In genomic region chr16:64687089-64687488, GRCh38 we compare ENCODE assay signal across 31 cellular contexts.
"Had no signal": no experiment of that assay in that cellular context is flagged by ENCODE, and none has a peak within 500 bp of the region (broad histone marks: within the 10 kb centered on the region; RNA-seq: fewer than 3 reads in every experiment).

No MANE protein-coding gene starts in this region.

- DNase-seq: naive B cell; naive thymus-derived CD8-positive, alpha-beta T cell; nephron progenitor cell; nucleus accumbens; posterior cingulate gyrus; psoas muscle; right cardiac atrium; right lobe of liver; sigmoid colon; small intestine; spleen; stimulated activated CD4-positive, alpha-beta T cell treated with anti-CD3 and anti-CD28 coated beads, Interleukin-12 subunit alpha, Interleukin-12 subunit beta, amount 100 ng/mL, for 4 hours; stimulated activated CD4-positive, alpha-beta T cell treated with anti-CD3 and anti-CD28 coated beads, Interleukin-1b, Interleukin-23, amount 100 ng/mL, for 48 hours; stimulated activated CD4-positive, alpha-beta T cell treated with anti-CD3 and anti-CD28 coated beads, Interleukin-4, amount 100 ng/mL, for 1 hour; stimulated activated CD4-positive, alpha-beta T cell treated with anti-CD3 and anti-CD28 coated beads, Interleukin-4, amount 100 ng/mL, for 4 hours; stimulated activated CD8-positive, alpha-beta memory T cell treated with anti-CD3 and anti-CD28 coated beads, Interleukin-4, amount 100 ng/mL, for 48 hours; stimulated activated naive CD4-positive, alpha-beta T cell; stimulated activated naive CD8-positive, alpha-beta T cell treated with anti-CD3 and anti-CD28 coated beads, Interleukin-15, amount 100 ng/mL, for 72 hours; stimulated activated naive CD8-positive, alpha-beta T cell treated with anti-CD3 and anti-CD28 coated beads, Interleukin-15, Interleukin-2, amounts not matched to agents 100 U/mL and 50 U/mL, for 24 hours; substantia nigra; testis; upper lobe of left lung had no signal

- H3K9me3 ChIP-seq: neutrophil, psoas muscle, right lobe of liver, sigmoid colon, suprapubic skin, testis, tibial nerve, upper lobe of left lung, vagina had no signal

- ATAC-seq: naive thymus-derived CD8-positive, alpha-beta T cell; natural killer cell treated with Interleukin-12 subunit alpha and Interleukin-12 subunit beta and Interleukin-15 and Interleukin-18, amount 100 ng/mL, for 72 hours; psoas muscle; right cardiac atrium; right lobe of liver; stimulated activated memory B cell treated with anti-CD40 and anti-IgM and Interleukin-4, amounts not matched to agents 10 μg/mL and 1 μg/mL and 100 μg/mL, for 72 hours; stimulated activated naive CD8-positive, alpha-beta T cell treated with anti-CD3 and anti-CD28 coated beads, Interleukin-15, amount 100 ng/mL, for 72 hours; stimulated activated naive CD8-positive, alpha-beta T cell treated with anti-CD3 and anti-CD28 coated beads, Interleukin-15, Interleukin-2, amounts not matched to agents 100 U/mL and 50 U/mL, for 24 hours had no signal

- H3K36me3 Mint-ChIP-seq: naive B cell; natural killer cell treated with Interleukin-12 subunit alpha and Interleukin-12 subunit beta and Interleukin-15 and Interleukin-18, amount 100 ng/mL, for 72 hours; stimulated activated memory B cell treated with anti-CD40 and anti-IgM and Interleukin-4, amounts not matched to agents 10 μg/mL and 1 μg/mL and 100 μg/mL, for 72 hours had no signal

- H3K4me3 Mint-ChIP-seq: naive B cell; naive thymus-derived CD8-positive, alpha-beta T cell; natural killer cell treated with Interleukin-12 subunit alpha and Interleukin-12 subunit beta and Interleukin-15 and Interleukin-18, amount 100 ng/mL, for 72 hours; nephron progenitor cell; neural crest cell; stimulated activated memory B cell treated with anti-CD40 and anti-IgM and Interleukin-4, amounts not matched to agents 10 μg/mL and 1 μg/mL and 100 μg/mL, for 72 hours; stimulated activated naive CD8-positive, alpha-beta T cell treated with anti-CD3 and anti-CD28 coated beads, Interleukin-15, amount 100 ng/mL, for 72 hours had no signal

- H3K27me3 Mint-ChIP-seq: naive B cell; naive thymus-derived CD8-positive, alpha-beta T cell; natural killer cell treated with Interleukin-12 subunit alpha and Interleukin-12 subunit beta and Interleukin-15 and Interleukin-18, amount 100 ng/mL, for 72 hours; progenitor cell of endocrine pancreas; stimulated activated memory B cell treated with anti-CD40 and anti-IgM and Interleukin-4, amounts not matched to agents 10 μg/mL and 1 μg/mL and 100 μg/mL, for 72 hours; stimulated activated naive CD8-positive, alpha-beta T cell treated with anti-CD3 and anti-CD28 coated beads, Interleukin-15, amount 100 ng/mL, for 72 hours had no signal

- H3K27me3 ChIP-seq: neutrophil, right lobe of liver, sigmoid colon, spleen, suprapubic skin, testis, tibial nerve, upper lobe of left lung, vagina had no signal

- H2AFZ ChIP-seq: parathyroid adenoma had no signal

- H3K27ac ChIP-seq: neutrophil, parathyroid adenoma, psoas muscle, right lobe of liver, sigmoid colon, spleen, suprapubic skin, testis, tibial nerve, upper lobe of left lung, vagina had no signal

- H3K36me3 ChIP-seq: neutrophil, right lobe of liver, sigmoid colon, spleen, suprapubic skin, tibial nerve, upper lobe of left lung, vagina had no signal

- H3K9ac ChIP-seq: parathyroid adenoma had no signal

- H3K4me1 ChIP-seq: parathyroid adenoma, psoas muscle, right lobe of liver, sigmoid colon, spleen, suprapubic skin, testis, tibial nerve, upper lobe of left lung, vagina had no signal

- H3K4me1 Mint-ChIP-seq: naive B cell; nephron progenitor cell; neural crest cell; stimulated activated memory B cell treated with anti-CD40 and anti-IgM and Interleukin-4, amounts not matched to agents 10 μg/mL and 1 μg/mL and 100 μg/mL, for 72 hours; stimulated activated naive CD8-positive, alpha-beta T cell treated with anti-CD3 and anti-CD28 coated beads, Interleukin-15, amount 100 ng/mL, for 72 hours had no signal

- H3K4me3 ChIP-seq: psoas muscle, right lobe of liver, sigmoid colon, spleen, suprapubic skin, testis, tibial nerve, upper lobe of left lung, vagina had no signal

- H3K79me2 ChIP-seq: parathyroid adenoma had no signal
